ENCODE assay signal across 8 cellular contexts in the genomic region with DNA sequence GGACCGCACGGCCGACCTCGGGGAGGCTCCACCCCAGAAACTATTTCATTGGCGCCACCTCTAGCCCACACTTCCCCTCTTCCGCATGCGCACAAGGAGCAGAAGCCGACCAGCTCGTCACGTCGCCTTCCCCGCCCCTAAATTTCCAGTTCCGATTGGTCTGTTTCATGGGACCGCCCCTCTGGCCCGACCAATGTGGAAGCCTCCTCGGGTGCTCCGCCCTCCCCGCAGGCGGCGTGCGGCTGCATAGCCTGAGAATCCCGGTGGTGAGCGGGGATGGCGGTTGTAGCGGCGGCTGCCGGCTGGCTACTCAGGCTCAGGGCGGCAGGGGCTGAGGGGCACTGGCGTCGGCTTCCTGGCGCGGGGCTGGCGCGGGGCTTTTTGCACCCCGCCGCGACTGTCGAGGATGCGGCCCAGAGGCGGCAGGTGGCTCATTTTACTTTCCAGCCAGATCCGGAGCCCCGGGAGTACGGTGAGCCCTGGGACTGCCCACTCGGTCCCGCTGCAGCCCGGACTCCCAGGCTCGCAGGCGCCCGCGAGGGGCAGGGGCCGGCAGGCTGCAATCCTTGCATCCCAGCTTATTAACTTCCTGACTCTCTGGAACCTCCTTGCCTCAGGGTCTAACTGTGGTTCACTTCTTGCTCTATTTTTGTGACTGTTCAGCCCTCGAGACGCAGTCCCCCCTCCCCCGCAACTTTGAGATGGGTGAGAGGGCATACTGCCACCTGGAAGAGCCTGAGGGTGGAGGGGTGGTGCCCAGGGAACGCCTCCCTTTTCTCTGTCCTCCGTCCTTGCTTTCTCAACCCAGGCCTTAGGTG. TPM values are rescaled to one million over a fixed set of nuclear protein-coding genes. Genes with fewer than 3 reads are reported as not detected.
DNase-seq lines count a peak whose midpoint lies in the region; ATAC-seq, FAIRE-seq and TF ChIP-seq lines count a peak whose summit lies in the region.

BCKDHB (plus strand) TSS at position 254 of the 818 bp plus-strand sequence; CDS start at position 277, 23 bp downstream.

- no peak for TF ChIP-seq CTCF in astrocyte (IDR thresholded peaks at IDR 0.05; ENCODE audit: insufficient read depth, low read depth, low read length)
- TF ChIP-seq CTCF in uterus (IDR thresholded peaks at IDR 0.05): peak in 2 of 4 experiments; percentile 13 to 20

- under 1% methylated on average over 56 of the region's 56 CpGs for WGBS in right cardiac atrium

- H3K4me1 Mint-ChIP-seq in T-helper 2 cell treated with Interferon-gamma antibody and Interleukin-4, amounts not matched to agents 5 μg/mL and 100 μg/mL, for 36 hours (ENCODE audit: low read depth): peaks cover 23% of the 10 kb centered on the region
- no peaks in the 10 kb centered on the region for H3K4me1 Mint-ChIP-seq in astrocyte (ENCODE audit: low read depth, unreplicated experiment)

- H3K9me3 ChIP-seq in astrocyte (ENCODE audit: insufficient read depth, low read depth, low read length) (no peaks in the 10 kb centered on the region), right cardiac atrium (ENCODE audit: control insufficient read depth, low read length) (no peaks in the 10 kb centered on the region), uterus (no peaks in the 10 kb centered on the region)

- H3K4me3 ChIP-seq in astrocyte (ENCODE audit: insufficient read depth, low read depth, low read length) (peak within 1 kb of the TSS; percentile 75), right cardiac atrium (ENCODE audit: low read length) (peak within 1 kb of the TSS; percentile 77), uterus (peak within 1 kb of the TSS; percentile 68 to 72)

- H2AFZ ChIP-seq in astrocyte (ENCODE audit: low read depth, low read length): peak within 1 kb of the TSS; percentile 86

- no peaks in the 10 kb centered on the region for H3K36me3 Mint-ChIP-seq in T-helper 2 cell treated with Interferon-gamma antibody and Interleukin-4, amounts not matched to agents 5 μg/mL and 100 μg/mL, for 36 hours (ENCODE audit: low read depth)
- no peaks in the 10 kb centered on the region for H3K36me3 Mint-ChIP-seq in astrocyte (ENCODE audit: low read depth, unreplicated experiment)

- no peaks in the 10 kb centered on the region for H3K27me3 Mint-ChIP-seq in T-helper 2 cell treated with Interferon-gamma antibody and Interleukin-4, amounts not matched to agents 5 μg/mL and 100 μg/mL, for 36 hours (ENCODE audit: low read depth)
- no peaks in the 10 kb centered on the region for H3K27me3 Mint-ChIP-seq in astrocyte (ENCODE audit: low read depth, unreplicated experiment)

- no peaks in the 10 kb centered on the region for H4K20me1 ChIP-seq in astrocyte (ENCODE audit: insufficient read depth, low read length)

- FAIRE-seq in astrocyte (lab: Jason Lieb, UNC): peak; percentile 96

- H3K79me2 ChIP-seq in astrocyte (ENCODE audit: insufficient read depth, low read length): peaks cover 9% of the 10 kb centered on the region

- H3K27ac ChIP-seq in astrocyte (ENCODE audit: low read depth, low read length) (peak within 1 kb of the TSS; percentile 43), right cardiac atrium (ENCODE audit: low read length) (peak within 1 kb of the TSS; percentile 86), uterus (peak within 1 kb of the TSS; percentile 73 to 83)

- H3K4me3 Mint-ChIP-seq in T-helper 2 cell treated with Interferon-gamma antibody and Interleukin-4, amounts not matched to agents 5 μg/mL and 100 μg/mL, for 36 hours: peak within 1 kb of the TSS; percentile 94
- H3K4me3 Mint-ChIP-seq in astrocyte (ENCODE audit: unreplicated experiment): peak within 1 kb of the TSS; percentile 94

- intact Hi-C loops in right cardiac atrium (cut with DNase I): loop anchor here in 1 of 4 donors (10.0 kb wide), 1 partner anchor 102 kb away; the partner anchor contains the start of gene TTK
- intact Hi-C loops in uterus (cut with DNase I; ENCODE audit: low total_unique reads): no loop called here

- peak within 1 kb of the TSS; percentile 94 for H3K4me2 ChIP-seq in astrocyte (ENCODE audit: low read length)

- peak within 1 kb of the TSS; percentile 90 for H3K27ac Mint-ChIP-seq in T-helper 2 cell treated with Interferon-gamma antibody and Interleukin-4, amounts not matched to agents 5 μg/mL and 100 μg/mL, for 36 hours
- H3K27ac Mint-ChIP-seq in astrocyte (ENCODE audit: unreplicated experiment): peak within 1 kb of the TSS; percentile 88

- ATAC-seq in GM18502 (IDR thresholded peaks at IDR 0.05; ENCODE audit: poor library complexity, unreplicated experiment): peak; percentile 99
- peak; percentile 100 for ATAC-seq in HG02970 (IDR thresholded peaks at IDR 0.05; ENCODE audit: low FRiP score, unreplicated experiment)
- ATAC-seq in right cardiac atrium: peak; percentile 100

- DNase-seq in NCI-H1930 (lab: John Stamatoyannopoulos, UW) (peak; percentile 92 to 93), astrocyte (ENCODE audit: low read depth) (peak; percentile 92), right cardiac atrium (peak; percentile 99), pulmonary artery endothelial cell (ENCODE audit: low read depth, low spot score) (peak; percentile 92), uterus (peak; percentile 99)
- DNase-seq in T-helper 2 cell treated with Interferon-gamma antibody and Interleukin-4, amounts not matched to agents 5 μg/mL and 100 μg/mL, for 36 hours (ENCODE audit: low spot score): peak; percentile 98

- TF ChIP-seq POLR2A in uterus (IDR thresholded peaks at IDR 0.05): peak; percentile 85 to 91

- H3K9me3 Mint-ChIP-seq in T-helper 2 cell treated with Interferon-gamma antibody and Interleukin-4, amounts not matched to agents 5 μg/mL and 100 μg/mL, for 36 hours: no peaks in the 10 kb centered on the region
- H3K9me3 Mint-ChIP-seq in astrocyte (ENCODE audit: unreplicated experiment): peaks cover 4% of the 10 kb centered on the region

- no peaks in the 10 kb centered on the region for H3K36me3 ChIP-seq in astrocyte (ENCODE audit: insufficient read depth, low read length)
- no peaks in the 10 kb centered on the region for H3K36me3 ChIP-seq in uterus

- H3K9ac ChIP-seq in astrocyte (ENCODE audit: low read length): peak within 1 kb of the TSS; percentile 85

- H3K27me3 ChIP-seq in astrocyte (ENCODE audit: insufficient read depth, low read length) (no peaks in the 10 kb centered on the region), right cardiac atrium (ENCODE audit: control insufficient read depth, insufficient read depth) (no peaks in the 10 kb centered on the region), uterus (no peaks in the 10 kb centered on the region)

- H3K4me1 ChIP-seq in astrocyte (ENCODE audit: insufficient read depth, low read length) (no peaks in the 10 kb centered on the region), right cardiac atrium (ENCODE audit: control insufficient read depth, insufficient read depth, low read length) (peaks cover 2% of the 10 kb centered on the region), uterus (no peaks in the 10 kb centered on the region)

RNA-seq across cellular contexts. Expression of gene BCKDHB, which starts in this region (rescaled TPM):
- 18.4 and 22.4 TPM in 2 replicates for total RNA-seq in astrocyte
- 10 to 100 TPM; 12.3 to 23.9 (median 18.8) TPM for total RNA-seq in right cardiac atrium
- 10.9 TPM for polyA plus RNA-seq in right cardiac atrium
- total RNA-seq in pulmonary artery endothelial cell: 10.4 and 10.8 TPM in 2 replicates
- 10 to 100 TPM in 2 of 4 donors, 1 to 10 TPM in 2; 7.2 to 35.5 (median 13.2) TPM for total RNA-seq in uterus

Comparison
In these comparisons a context has a peak if more than half of its experiments do, and no peak if none do; other contexts are left out.
1. Peak in every context shown above with its lines: DNase-seq, ATAC-seq, H3K4me3 ChIP-seq and H3K27ac ChIP-seq.